1 cellular context compared by ENCODE assay signal in genomic region chr16:15518412-15519351, GRCh38.
TF ChIP-seq lines count a peak whose summit lies in the region.

No MANE protein-coding gene starts in this region.

TF ChIP-seq in HepG2, 621 proteins besides CTCF, POLR2A, EP300 and RAD21 (continued from another document):
- TF ChIP-seq, protein P1, sequence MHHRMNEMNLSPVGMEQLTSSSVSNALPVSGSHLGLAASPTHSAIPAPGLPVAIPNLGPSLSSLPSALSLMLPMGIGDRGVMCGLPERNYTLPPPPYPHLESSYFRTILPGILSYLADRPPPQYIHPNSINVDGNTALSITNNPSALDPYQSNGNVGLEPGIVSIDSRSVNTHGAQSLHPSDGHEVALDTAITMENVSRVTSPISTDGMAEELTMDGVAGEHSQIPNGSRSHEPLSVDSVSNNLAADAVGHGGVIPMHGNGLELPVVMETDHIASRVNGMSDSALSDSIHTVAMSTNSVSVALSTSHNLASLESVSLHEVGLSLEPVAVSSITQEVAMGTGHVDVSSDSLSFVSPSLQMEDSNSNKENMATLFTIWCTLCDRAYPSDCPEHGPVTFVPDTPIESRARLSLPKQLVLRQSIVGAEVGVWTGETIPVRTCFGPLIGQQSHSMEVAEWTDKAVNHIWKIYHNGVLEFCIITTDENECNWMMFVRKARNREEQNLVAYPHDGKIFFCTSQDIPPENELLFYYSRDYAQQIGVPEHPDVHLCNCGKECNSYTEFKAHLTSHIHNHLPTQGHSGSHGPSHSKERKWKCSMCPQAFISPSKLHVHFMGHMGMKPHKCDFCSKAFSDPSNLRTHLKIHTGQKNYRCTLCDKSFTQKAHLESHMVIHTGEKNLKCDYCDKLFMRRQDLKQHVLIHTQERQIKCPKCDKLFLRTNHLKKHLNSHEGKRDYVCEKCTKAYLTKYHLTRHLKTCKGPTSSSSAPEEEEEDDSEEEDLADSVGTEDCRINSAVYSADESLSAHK (CRISPR knock-in tag; IDR thresholded peaks at IDR 0.05; ENCODE audit: borderline replicate concordance): no peak
- TF ChIP-seq RAD51 (IDR thresholded peaks at IDR 0.05; ENCODE audit: borderline replicate concordance) (0 out of 2 replicates have a peak, but pooled peaks have one; percentile 6), FOXO1 (CRISPR knock-in tag; IDR thresholded peaks at IDR 0.05) (no peak), SATB2 (CRISPR knock-in tag; IDR thresholded peaks at IDR 0.05) (no peak), ZNF737 (CRISPR knock-in tag; IDR thresholded peaks at IDR 0.05; ENCODE audit: borderline replicate concordance) (no peak), ZNF34 (CRISPR knock-in tag; IDR thresholded peaks at IDR 0.05; ENCODE audit: borderline replicate concordance) (no peak), ZBTB33 (CRISPR knock-in tag; IDR thresholded peaks at IDR 0.05) (no peak), ZFX (CRISPR knock-in tag; IDR thresholded peaks at IDR 0.05; ENCODE audit: low read depth) (0 out of 2 replicates have a peak, but pooled peaks have one; percentile 8), PCBP1 (IDR thresholded peaks at IDR 0.05; ENCODE audit: borderline replicate concordance, low read depth, low read length) (0 out of 2 replicates have a peak, but pooled peaks have one; percentile 70), FOXA1 (IDR thresholded peaks at IDR 0.05) (peak; percentile 9; the same call in 1 of the 2 replicates), FOXA1 (CRISPR knock-in tag; IDR thresholded peaks at IDR 0.05) (no peak), SP2 (CRISPR knock-in tag; IDR thresholded peaks at IDR 0.05) (no peak), ONECUT2 (CRISPR knock-in tag; IDR thresholded peaks at IDR 0.05) (no peak), NONO (IDR thresholded peaks at IDR 0.05) (0 out of 2 replicates have a peak, but pooled peaks have one; percentile 81), NONO (CRISPR knock-in tag; conservative IDR thresholded peaks at IDR 0.05) (no peak), HOXA7 (CRISPR knock-in tag; IDR thresholded peaks at IDR 0.05) (no peak), ZFYVE20 (CRISPR knock-in tag; IDR thresholded peaks at IDR 0.05; ENCODE audit: borderline replicate concordance, low read depth) (no peak), ZBTB8A (CRISPR knock-in tag; IDR thresholded peaks at IDR 0.05; ENCODE audit: borderline replicate concordance, low read depth) (no peak), ZNF740 (CRISPR knock-in tag; IDR thresholded peaks at IDR 0.05) (no peak), PAF1 (CRISPR knock-in tag; IDR thresholded peaks at IDR 0.05) (no peak), BCLAF1 (IDR thresholded peaks at IDR 0.05) (no peak), HNRNPK (IDR thresholded peaks at IDR 0.05; ENCODE audit: low read depth, low read length, poor library complexity, severe bottlenecking) (peak; percentile 94)
- TF ChIP-seq, protein P2, sequence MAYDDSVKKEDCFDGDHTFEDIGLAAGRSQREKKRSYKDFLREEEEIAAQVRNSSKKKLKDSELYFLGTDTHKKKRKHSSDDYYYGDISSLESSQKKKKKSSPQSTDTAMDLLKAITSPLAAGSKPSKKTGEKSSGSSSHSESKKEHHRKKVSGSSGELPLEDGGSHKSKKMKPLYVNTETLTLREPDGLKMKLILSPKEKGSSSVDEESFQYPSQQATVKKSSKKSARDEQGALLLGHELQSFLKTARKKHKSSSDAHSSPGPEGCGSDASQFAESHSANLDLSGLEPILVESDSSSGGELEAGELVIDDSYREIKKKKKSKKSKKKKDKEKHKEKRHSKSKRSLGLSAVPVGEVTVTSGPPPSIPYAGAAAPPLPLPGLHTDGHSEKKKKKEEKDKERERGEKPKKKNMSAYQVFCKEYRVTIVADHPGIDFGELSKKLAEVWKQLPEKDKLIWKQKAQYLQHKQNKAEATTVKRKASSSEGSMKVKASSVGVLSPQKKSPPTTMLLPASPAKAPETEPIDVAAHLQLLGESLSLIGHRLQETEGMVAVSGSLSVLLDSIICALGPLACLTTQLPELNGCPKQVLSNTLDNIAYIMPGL (CRISPR knock-in tag; IDR thresholded peaks at IDR 0.05; ENCODE audit: borderline replicate concordance in 1 of 2, low read depth in 1 of 2): no peak
- TF ChIP-seq, protein P3, sequence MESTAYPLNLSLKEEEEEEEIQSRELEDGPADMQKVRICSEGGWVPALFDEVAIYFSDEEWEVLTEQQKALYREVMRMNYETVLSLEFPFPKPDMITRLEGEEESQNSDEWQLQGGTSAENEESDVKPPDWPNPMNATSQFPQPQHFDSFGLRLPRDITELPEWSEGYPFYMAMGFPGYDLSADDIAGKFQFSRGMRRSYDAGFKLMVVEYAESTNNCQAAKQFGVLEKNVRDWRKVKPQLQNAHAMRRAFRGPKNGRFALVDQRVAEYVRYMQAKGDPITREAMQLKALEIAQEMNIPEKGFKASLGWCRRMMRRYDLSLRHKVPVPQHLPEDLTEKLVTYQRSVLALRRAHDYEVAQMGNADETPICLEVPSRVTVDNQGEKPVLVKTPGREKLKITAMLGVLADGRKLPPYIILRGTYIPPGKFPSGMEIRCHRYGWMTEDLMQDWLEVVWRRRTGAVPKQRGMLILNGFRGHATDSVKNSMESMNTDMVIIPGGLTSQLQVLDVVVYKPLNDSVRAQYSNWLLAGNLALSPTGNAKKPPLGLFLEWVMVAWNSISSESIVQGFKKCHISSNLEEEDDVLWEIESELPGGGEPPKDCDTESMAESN (CRISPR knock-in tag; conservative IDR thresholded peaks at IDR 0.05): no peak
- TF ChIP-seq, protein P4, sequence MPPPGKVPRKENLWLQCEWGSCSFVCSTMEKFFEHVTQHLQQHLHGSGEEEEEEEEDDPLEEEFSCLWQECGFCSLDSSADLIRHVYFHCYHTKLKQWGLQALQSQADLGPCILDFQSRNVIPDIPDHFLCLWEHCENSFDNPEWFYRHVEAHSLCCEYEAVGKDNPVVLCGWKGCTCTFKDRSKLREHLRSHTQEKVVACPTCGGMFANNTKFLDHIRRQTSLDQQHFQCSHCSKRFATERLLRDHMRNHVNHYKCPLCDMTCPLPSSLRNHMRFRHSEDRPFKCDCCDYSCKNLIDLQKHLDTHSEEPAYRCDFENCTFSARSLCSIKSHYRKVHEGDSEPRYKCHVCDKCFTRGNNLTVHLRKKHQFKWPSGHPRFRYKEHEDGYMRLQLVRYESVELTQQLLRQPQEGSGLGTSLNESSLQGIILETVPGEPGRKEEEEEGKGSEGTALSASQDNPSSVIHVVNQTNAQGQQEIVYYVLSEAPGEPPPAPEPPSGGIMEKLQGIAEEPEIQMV (CRISPR knock-in tag; IDR thresholded peaks at IDR 0.05; ENCODE audit: low read depth): no peak
- TF ChIP-seq, protein P5, sequence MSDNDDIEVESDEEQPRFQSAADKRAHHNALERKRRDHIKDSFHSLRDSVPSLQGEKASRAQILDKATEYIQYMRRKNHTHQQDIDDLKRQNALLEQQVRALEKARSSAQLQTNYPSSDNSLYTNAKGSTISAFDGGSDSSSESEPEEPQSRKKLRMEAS (IDR thresholded peaks at IDR 0.05): no peak
